ENCODE assay signal across 9 cellular contexts in the genomic region with DNA sequence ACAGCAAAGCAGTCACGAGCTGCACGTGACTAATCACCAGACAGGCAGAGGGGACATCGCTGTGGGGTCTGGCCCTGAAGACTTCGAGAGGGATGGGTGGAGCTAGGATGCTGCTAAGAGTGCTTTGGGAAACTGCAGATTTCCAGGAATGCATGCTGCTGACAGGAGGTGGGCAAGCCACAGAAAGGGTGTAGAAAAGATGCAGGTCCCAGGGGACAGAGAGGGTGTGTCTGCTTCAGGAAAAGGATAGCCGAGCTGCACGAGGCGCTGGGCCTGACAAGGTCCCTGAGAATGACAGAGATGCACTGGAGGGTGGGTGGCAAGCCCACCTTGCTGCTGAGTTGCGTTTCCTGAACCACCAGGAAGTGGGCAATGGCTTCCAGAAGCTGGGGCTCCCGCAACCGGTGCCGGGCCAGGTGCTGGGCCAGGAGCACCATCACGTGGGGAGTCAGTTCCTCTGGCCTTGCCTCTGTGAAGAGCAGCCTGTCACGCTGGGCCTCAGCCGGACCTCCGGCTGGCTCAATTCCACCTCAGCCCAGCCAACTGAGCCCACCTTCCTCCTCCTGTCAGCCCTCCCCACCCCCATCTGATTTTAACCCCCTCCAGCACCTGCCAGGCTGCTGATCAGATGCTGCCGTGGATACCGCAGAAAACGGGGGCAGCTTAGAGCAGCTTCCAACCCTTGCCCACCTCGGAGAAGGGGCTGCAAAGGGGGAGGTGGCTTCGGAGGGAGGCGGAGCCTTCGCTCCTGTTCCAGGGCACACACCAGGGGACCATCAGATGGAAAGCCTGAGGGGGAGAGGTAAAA. TPM values are rescaled to one million over a fixed set of nuclear protein-coding genes. Genes with fewer than 3 reads are reported as not detected.
DNase-seq lines count a peak whose midpoint lies in the region; ATAC-seq and TF ChIP-seq lines count a peak whose summit lies in the region.
"Had no signal": no experiment of that assay in that cellular context is flagged by ENCODE, and none has a peak within 500 bp of the region (broad histone marks: within the 10 kb centered on the region; RNA-seq: fewer than 3 reads in every experiment).

No MANE protein-coding gene starts in this region.

- H3K4me2 ChIP-seq in OCI-LY3 (ENCODE audit: low read length) (peak overlapping the region; percentile 5; the same call in 1 of the 2 replicates), fibroblast of lung (ENCODE audit: extremely low read depth, insufficient read depth, low read length) (peak overlapping the region; percentile 35)

- H3K9me3 ChIP-seq in OCI-LY3 (ENCODE audit: insufficient read depth, low read length) (no peaks in the 10 kb centered on the region), fibroblast of lung (ENCODE audit: control insufficient read depth, insufficient read depth, low read depth, low read length) (no peaks in the 10 kb centered on the region), skeletal muscle tissue (ENCODE audit: control insufficient read depth in 3 of 3, low read length in 3 of 3) (no peaks in the 10 kb centered on the region)

- peak overlapping the region; percentile 17 for H3K27ac Mint-ChIP-seq in T-helper 2 cell treated with Interferon-gamma antibody and Interleukin-4, amounts not matched to agents 5 μg/mL and 100 μg/mL, for 36 hours

- peaks cover 15% of the 10 kb centered on the region for H3K36me3 Mint-ChIP-seq in T-helper 2 cell treated with Interferon-gamma antibody and Interleukin-4, amounts not matched to agents 5 μg/mL and 100 μg/mL, for 36 hours (ENCODE audit: low read depth)

- no peak for DNase-seq in T-helper 2 cell treated with Interferon-gamma antibody and Interleukin-4, amounts not matched to agents 5 μg/mL and 100 μg/mL, for 36 hours (ENCODE audit: low spot score)
- DNase-seq in T-helper 2 cell, result no peak
- DNase-seq in fibroblast of lung (ENCODE audit: low read depth in 2 of 2), result no peak
- DNase-seq in GM10266 (ENCODE audit: extremely low spot score), result no peak
- DNase-seq: T1000 had no signal

- no peak overlapping the region for H3K9ac ChIP-seq in OCI-LY3 (ENCODE audit: low read length)
- H3K9ac ChIP-seq in fibroblast of lung (ENCODE audit: insufficient read depth, low read length), result no peak overlapping the region
- H3K9ac ChIP-seq in skeletal muscle tissue (ENCODE audit: low read depth in 1 of 3, low read length in 3 of 3), result peak overlapping the region in 2 of 3 donors; percentile 45 to 91

- TF ChIP-seq CTCF in OCI-LY3 (IDR thresholded peaks at IDR 0.05; ENCODE audit: low read depth, low read length), result no peak
- TF ChIP-seq CTCF in fibroblast of lung (conservative IDR thresholded peaks at IDR 0.05 in 1 of 2, IDR thresholded peaks at IDR 0.05 in 1 of 2; ENCODE audit: low read depth in 1 of 2, low read length in 2 of 2), result no peak
- no peak for TF ChIP-seq CTCF in GM10266 (IDR thresholded peaks at IDR 0.05; ENCODE audit: control insufficient read depth, insufficient read depth, low read depth, missing control alignments)

- H3K4me3 ChIP-seq in OCI-LY3 (ENCODE audit: low read length) (no peak overlapping the region), fibroblast of lung (replicated peaks in 1 of 4; ENCODE audit: control extremely low read depth in 1 of 4, insufficient read depth in 1 of 4, low read depth in 3 of 4, low read length in 4 of 4) (peak overlapping the region in 1 of 4 experiments; percentile 94), skeletal muscle tissue (ENCODE audit: low read length in 3 of 3) (no peak overlapping the region)

- H2AFZ ChIP-seq in OCI-LY3 (ENCODE audit: low read depth, low read length), result no peak overlapping the region
- no peak overlapping the region for H2AFZ ChIP-seq in fibroblast of lung (ENCODE audit: low read length)

- peaks cover 35% of the 10 kb centered on the region for H3K4me1 ChIP-seq in OCI-LY3 (ENCODE audit: low read length)
- H3K4me1 ChIP-seq in fibroblast of lung (ENCODE audit: control insufficient read depth, extremely low read depth, insufficient read depth, low read length), result peaks cover 24% of the 10 kb centered on the region
- peaks cover 39 to 44% (median 42%) of the 10 kb centered on the region in 3 donors for H3K4me1 ChIP-seq in skeletal muscle tissue (ENCODE audit: control insufficient read depth in 3 of 3, insufficient read depth in 3 of 3, low read length in 3 of 3)

- H3K79me2 ChIP-seq in OCI-LY3 (ENCODE audit: low read length) (peaks cover 43% of the 10 kb centered on the region), fibroblast of lung (ENCODE audit: control insufficient read depth, insufficient read depth, low read length) (peaks cover 28% of the 10 kb centered on the region)

- no peak overlapping the region for H3K27ac ChIP-seq in OCI-LY3 (ENCODE audit: low read length)
- H3K27ac ChIP-seq in fibroblast of lung (ENCODE audit: insufficient read depth, low read length), result no peak overlapping the region
- peak overlapping the region; percentile 12 for H3K27ac ChIP-seq in skeletal muscle tissue (ENCODE audit: low read depth, low read length)

- H3K9me3 Mint-ChIP-seq in T-helper 2 cell treated with Interferon-gamma antibody and Interleukin-4, amounts not matched to agents 5 μg/mL and 100 μg/mL, for 36 hours, result no peaks in the 10 kb centered on the region

- no peaks in the 10 kb centered on the region for H3K27me3 ChIP-seq in OCI-LY3 (ENCODE audit: low read depth, low read length)
- H3K27me3 ChIP-seq in fibroblast of lung (ENCODE audit: control insufficient read depth, insufficient read depth, low read length), result no peaks in the 10 kb centered on the region
- no peaks in the 10 kb centered on the region for H3K27me3 ChIP-seq in skeletal muscle tissue (ENCODE audit: control insufficient read depth in 3 of 3, insufficient read depth in 3 of 3, low read length in 3 of 3)

- peak overlapping the region; percentile 86 for H3K4me3 Mint-ChIP-seq in T-helper 2 cell treated with Interferon-gamma antibody and Interleukin-4, amounts not matched to agents 5 μg/mL and 100 μg/mL, for 36 hours

- ATAC-seq in HG03280 (IDR thresholded peaks at IDR 0.05; ENCODE audit: unreplicated experiment), result no peak
- ATAC-seq in GM19035 (IDR thresholded peaks at IDR 0.05; ENCODE audit: unreplicated experiment), result no peak

- no peaks in the 10 kb centered on the region for H3K27me3 Mint-ChIP-seq in T-helper 2 cell treated with Interferon-gamma antibody and Interleukin-4, amounts not matched to agents 5 μg/mL and 100 μg/mL, for 36 hours (ENCODE audit: low read depth)

- H4K20me1 ChIP-seq in OCI-LY3 (ENCODE audit: insufficient read depth, low read length) (no peaks in the 10 kb centered on the region), fibroblast of lung (ENCODE audit: control insufficient read depth, extremely low read depth, insufficient read depth, low read length) (no peaks in the 10 kb centered on the region)

- H3K36me3 ChIP-seq in OCI-LY3 (replicated peaks; ENCODE audit: low read depth, low read length), result peaks cover 20% of the 10 kb centered on the region
- H3K36me3 ChIP-seq in fibroblast of lung (ENCODE audit: control insufficient read depth, insufficient read depth, low read length), result peaks cover 28% of the 10 kb centered on the region
- peaks cover 30 to 37% (median 35%) of the 10 kb centered on the region in 3 donors for H3K36me3 ChIP-seq in skeletal muscle tissue (ENCODE audit: control insufficient read depth in 3 of 3, insufficient read depth in 3 of 3, low read length in 3 of 3)

- H3K4me1 Mint-ChIP-seq in T-helper 2 cell treated with Interferon-gamma antibody and Interleukin-4, amounts not matched to agents 5 μg/mL and 100 μg/mL, for 36 hours (ENCODE audit: low read depth), result peaks cover 17% of the 10 kb centered on the region

RNA-seq across cellular contexts. Expression of a gene that starts 2.2 kb away (rescaled TPM):
- 64.7 and 69.5 TPM in 2 replicates for total RNA-seq in fibroblast of lung
- polyA plus RNA-seq in fibroblast of lung, result 33.8 and 34.1 TPM in 2 replicates
- 51.1 and 54.7 TPM in 2 replicates for polyA plus RNA-seq in fibroblast of lung (2012)
- 95.5 and 104 TPM in 2 replicates for polyA minus RNA-seq in fibroblast of lung (ENCODE audit: low replicate concordance)
- 55.3 TPM for total RNA-seq in skeletal muscle tissue

RNA-seq across cellular contexts. Expression of a gene that starts 4.9 kb away (rescaled TPM):
- 14.1 and 20.3 TPM in 2 replicates for total RNA-seq in fibroblast of lung
- polyA plus RNA-seq in fibroblast of lung, result 11.9 and 17.1 TPM in 2 replicates
- polyA plus RNA-seq in fibroblast of lung (2012), result 28.8 and 39.7 TPM in 2 replicates
- polyA minus RNA-seq in fibroblast of lung (ENCODE audit: low replicate concordance), result 4.3 and 4.5 TPM in 2 replicates
- total RNA-seq in skeletal muscle tissue, result 12.5 TPM

RNA-seq across cellular contexts. Expression of a gene that starts 7.8 kb away (rescaled TPM):
- total RNA-seq in fibroblast of lung (34.2 and 44.9 TPM in 2 replicates), skeletal muscle tissue (28.7 TPM)
- 32.9 and 33.5 TPM in 2 replicates for polyA plus RNA-seq in fibroblast of lung
- 38.7 and 42.1 TPM in 2 replicates for polyA plus RNA-seq in fibroblast of lung (2012)
- 84.7 and 88.4 TPM in 2 replicates for polyA minus RNA-seq in fibroblast of lung (ENCODE audit: low replicate concordance)

RNA-seq across cellular contexts. Expression of a gene that starts 19.0 kb away (rescaled TPM):
- 56.0 and 61.8 TPM in 2 replicates for total RNA-seq in fibroblast of lung
- 30.5 and 54.1 TPM in 2 replicates for polyA plus RNA-seq in fibroblast of lung
- 84.2 and 121 TPM in 2 replicates for polyA plus RNA-seq in fibroblast of lung (2012)
- 141 and 175 TPM in 2 replicates for polyA minus RNA-seq in fibroblast of lung (ENCODE audit: low replicate concordance)
- total RNA-seq in skeletal muscle tissue, result 31.3 TPM

RNA-seq across cellular contexts. Expression of a gene that starts 20.7 kb away (rescaled TPM):
- total RNA-seq in fibroblast of lung, result 25.9 and 27.7 TPM in 2 replicates
- polyA plus RNA-seq in fibroblast of lung, result 15.1 and 24.7 TPM in 2 replicates
- 11.6 and 21.9 TPM in 2 replicates for polyA plus RNA-seq in fibroblast of lung (2012)
- polyA minus RNA-seq in fibroblast of lung (ENCODE audit: low replicate concordance), result 36.4 and 43.2 TPM in 2 replicates
- 5.7 TPM for total RNA-seq in skeletal muscle tissue

Comparison
In these comparisons a context has a peak if more than half of its experiments do, and no peak if none do; other contexts are left out.
1. H3K9ac ChIP-seq: peak in skeletal muscle tissue (2 of 3); none in OCI-LY3 (single experiment) and fibroblast of lung (single experiment).